ENCODE assay signal across 11 cellular contexts in genomic region chr11:64776425-64776824, GRCh38. TPM values are rescaled to one million over a fixed set of nuclear protein-coding genes. Genes with fewer than 3 reads are reported as not detected.
A peak's percentile ranks its signal among the peaks of the same experiment; 100 is the strongest.
DNase-seq lines count a peak whose midpoint lies in the region; ATAC-seq, FAIRE-seq and TF ChIP-seq lines count a peak whose summit lies in the region.
"Had no signal": no experiment of that assay in that cellular context is flagged by ENCODE, and none has a peak within 500 bp of the region (broad histone marks: within the 10 kb centered on the region; RNA-seq: fewer than 3 reads in every experiment).

No MANE protein-coding gene starts in this region.

- peak overlapping the region; percentile 73 to 96 (median 93) for H3K27ac Mint-ChIP-seq in brain
- H3K27ac Mint-ChIP-seq in mesothelial cell of epicardium, result peak overlapping the region; percentile 88

- no peak for FAIRE-seq in GM12891 (lab: Jason Lieb, UNC)
- FAIRE-seq: colon, G401.6 had no signal

- TF ChIP-seq POLR2A in GM12891 (IDR thresholded peaks at IDR 0.05; ENCODE audit: low read depth, low read length), result no peak

- no peak for DNase-seq in HFF-Myc (ENCODE audit: extremely low read depth, low read depth)
- DNase-seq in mesothelial cell of epicardium (ENCODE audit: low spot score in 2 of 2, unreplicated experiment in 2 of 2), result no peak
- DNase-seq in GM12891 (ENCODE audit: insufficient read length, low spot score), result no peak
- DNase-seq in NCI-H748 (lab: John Stamatoyannopoulos, UW; ENCODE audit: unreplicated experiment), result no peak
- DNase-seq in activated gamma-delta T cell treated with Interleukin-2 at 50 U/mL for 16 hours, result no peak
- DNase-seq: stimulated activated CD4-positive, alpha-beta T cell treated with anti-CD3 and anti-CD28 coated beads, Interleukin-1b, Interleukin-23, amount 100 ng/mL, for 48 hours had no signal

- peak overlapping the region; percentile 93 for H3K4me3 ChIP-seq in HFF-Myc (replicated peaks; ENCODE audit: low read depth, low read length)

- H3K27ac ChIP-seq in 22Rv1, result peak overlapping the region; percentile 99; the same call in 1 of the 2 replicates

- no peak for ATAC-seq in GM18511 (IDR thresholded peaks at IDR 0.05; ENCODE audit: unreplicated experiment)

- H3K4me1 Mint-ChIP-seq in brain, result peaks cover 74% of the 10 kb centered on the region
- peaks cover 29% of the 10 kb centered on the region for H3K4me1 Mint-ChIP-seq in mesothelial cell of epicardium

- H3K4me3 Mint-ChIP-seq in brain (peak overlapping the region; percentile 91 to 98 (median 94)), mesothelial cell of epicardium (peak overlapping the region; percentile 79)

- H3K9me3 Mint-ChIP-seq in brain (peaks cover 0 to 4% (median 0%) of the 10 kb centered on the region in 5 experiments), mesothelial cell of epicardium (no peaks in the 10 kb centered on the region)

- TF ChIP-seq CTCF in 22Rv1 (IDR thresholded peaks at IDR 0.05), result no peak
- no peak for TF ChIP-seq CTCF in HFF-Myc (IDR thresholded peaks at IDR 0.05; ENCODE audit: low read depth, low read length, missing control alignments)
- no peak for TF ChIP-seq CTCF in brain (conservative IDR thresholded peaks at IDR 0.05)
- no peak for TF ChIP-seq CTCF in mesothelial cell of epicardium (IDR thresholded peaks at IDR 0.05; ENCODE audit: unreplicated experiment)

- H3K36me3 Mint-ChIP-seq in brain (peaks cover 61% of the 10 kb centered on the region), mesothelial cell of epicardium (peaks cover 44% of the 10 kb centered on the region)

- peaks cover 8% of the 10 kb centered on the region for H3K27me3 Mint-ChIP-seq in brain
- no peaks in the 10 kb centered on the region for H3K27me3 Mint-ChIP-seq in mesothelial cell of epicardium (ENCODE audit: low read depth)

TF ChIP-seq in GM12891, 5 proteins besides CTCF, POLR2A, EP300 and RAD21:
- TF ChIP-seq POLR2AphosphoS5 (IDR thresholded peaks at IDR 0.05; ENCODE audit: low read depth, low read length) (no peak), POU2F2 (IDR thresholded peaks at IDR 0.05; ENCODE audit: low read depth, low read length) (no peak), SPI1 (IDR thresholded peaks at IDR 0.05; ENCODE audit: low read depth, low read length) (no peak), TAF1 (IDR thresholded peaks at IDR 0.05; ENCODE audit: low read depth, low read length) (no peak), PAX5 (IDR thresholded peaks at IDR 0.05; ENCODE audit: insufficient read depth, low read length, severe bottlenecking) (no peak)
TF ChIP-seq in GM12891: peak in this region for 0.

RNA-seq across cellular contexts. Expression of gene SF1, which starts 1.9 kb away (rescaled TPM):
- polyA plus RNA-seq in brain (ENCODE audit: insufficient read depth, low read depth, low replicate concordance), result 233 TPM
- total RNA-seq in mesothelial cell of epicardium, result 529 to 536 TPM (median 533 TPM) in 3 replicates
- 141 TPM for polyA plus RNA-seq in GM12891 (2012; ENCODE audit: low read depth, missing spikeins)

RNA-seq across cellular contexts. Expression of gene PYGM, which starts 16.7 kb away (rescaled TPM):
- polyA plus RNA-seq in brain (ENCODE audit: insufficient read depth, low read depth, low replicate concordance), result 13.4 TPM
- 6.4 to 7.6 TPM (median 7.1 TPM) in 3 replicates for total RNA-seq in mesothelial cell of epicardium
- polyA plus RNA-seq in GM12891 (2012; ENCODE audit: low read depth, missing spikeins), result 0.23 TPM

RNA-seq across cellular contexts. Expression of gene MAP4K2, which starts 26.6 kb away (rescaled TPM):
- polyA plus RNA-seq in brain (ENCODE audit: insufficient read depth, low read depth, low replicate concordance), result 18.6 TPM
- 23.7 to 25.8 TPM (median 25.0 TPM) in 3 replicates for total RNA-seq in mesothelial cell of epicardium
- 30.2 TPM for polyA plus RNA-seq in GM12891 (2012; ENCODE audit: low read depth, missing spikeins)

RNA-seq across cellular contexts. Expression of gene RASGRP2, which starts 32.5 kb away (rescaled TPM):
- 5.9 TPM for polyA plus RNA-seq in brain (ENCODE audit: insufficient read depth, low read depth, low replicate concordance)
- 1.4 to 2.0 TPM (median 1.8 TPM) in 3 replicates for total RNA-seq in mesothelial cell of epicardium
- 3.8 TPM for polyA plus RNA-seq in GM12891 (2012; ENCODE audit: low read depth, missing spikeins)

RNA-seq across cellular contexts. Expression of gene MEN1, which starts 33.9 kb away (rescaled TPM):
- polyA plus RNA-seq in brain (ENCODE audit: insufficient read depth, low read depth, low replicate concordance), result 59.7 TPM
- 44.5 to 45.4 TPM (median 44.9 TPM) in 3 replicates for total RNA-seq in mesothelial cell of epicardium
- polyA plus RNA-seq in GM12891 (2012; ENCODE audit: low read depth, missing spikeins), result 16.2 TPM
